Comparison of ENCODE assay signal across 18 cellular contexts in genomic region chr17:77697480-77698400, GRCh38.
DNase-seq lines count a peak whose midpoint lies in the region; ATAC-seq and TF ChIP-seq lines count a peak whose summit lies in the region.
"Had no signal": no experiment of that assay in that cellular context is flagged by ENCODE, and none has a peak within 500 bp of the region (broad histone marks: within the 10 kb centered on the region; RNA-seq: fewer than 3 reads in every experiment).

No MANE protein-coding gene starts in this region.

- no peak for ATAC-seq in HG03095 (IDR thresholded peaks at IDR 0.05; ENCODE audit: unreplicated experiment)
- no peak for ATAC-seq in GM21529 (IDR thresholded peaks at IDR 0.05; ENCODE audit: unreplicated experiment)

- no peaks in the 10 kb centered on the region for H4K20me1 ChIP-seq in BLaER1
- H4K20me1 ChIP-seq in GM23248 (ENCODE audit: insufficient read depth), result no peaks in the 10 kb centered on the region

- H3K9me3 ChIP-seq in BLaER1 (peaks cover 22% of the 10 kb centered on the region), GM23248 (ENCODE audit: low read depth) (no peaks in the 10 kb centered on the region), colonic mucosa (no peaks in the 10 kb centered on the region)

- intact Hi-C loops in colonic mucosa (cut with DNase I), result no loop called here

- H3K4me1 ChIP-seq in BLaER1 (peaks cover 83% of the 10 kb centered on the region), GM23248 (ENCODE audit: insufficient read depth) (no peaks in the 10 kb centered on the region), colonic mucosa (no peaks in the 10 kb centered on the region)

- no peak overlapping the region for H2AFZ ChIP-seq in GM23248

- no peaks in the 10 kb centered on the region for H3K9me3 Mint-ChIP-seq in neural crest cell

- H3K9me2 ChIP-seq in GM23248 (ENCODE audit: insufficient read depth), result no peaks in the 10 kb centered on the region

- no peak overlapping the region for H3K4me3 Mint-ChIP-seq in neural crest cell
- H3K4me3 Mint-ChIP-seq: B cell; CD8-positive, alpha-beta memory T cell had no signal

- peaks cover 30% of the 10 kb centered on the region for H3K27me3 ChIP-seq in BLaER1
- H3K27me3 ChIP-seq in GM23248 (replicated peaks; ENCODE audit: insufficient read depth), result peaks cover 52% of the 10 kb centered on the region
- H3K27me3 ChIP-seq in colonic mucosa, result peaks cover 13% of the 10 kb centered on the region

- in situ Hi-C loops in GM13977 (cut with MboI; ENCODE audit: low pct_unique_long_range_greater_than_20kb, low sequenced_read_pairs, unreplicated experiment) (no loop called here), GM23248 (cut with MboI) (no loop called here)

- 67 to 68% methylated on average over 16 of the region's 16 CpGs for WGBS in GM23248 (ENCODE audit: low coverage in 1 of 2, low lambda C conversion rate in 2 of 2, missing lambda C conversion rate in 2 of 2), 2 experiments

- H3K27ac ChIP-seq in BLaER1 (no peak overlapping the region), coronary artery (no peak overlapping the region), GM23248 (no peak overlapping the region), colonic mucosa (no peak overlapping the region)

- H3K27ac Mint-ChIP-seq in neural crest cell (ENCODE audit: unreplicated experiment), result peak overlapping the region; percentile 48
- H3K27ac Mint-ChIP-seq: B cell had no signal

- DNase-seq in GM13977 (ENCODE audit: low spot score) (peak; percentile 9), coronary artery (ENCODE audit: low spot score) (peak; percentile 62), neural crest cell (ENCODE audit: low read depth, low spot score) (no peak), GM23248 (no peak), colonic mucosa (no peak)
- DNase-seq: CD8-positive, alpha-beta memory T cell; DND-41; GDM1; HCEC 1CT; MV-4-11; NCI-H1436; NCI-H2081; SHP77 treated with DMSO at 0.1 percent for 48 hours had no signal

- no peak for TF ChIP-seq CTCF in GM13977 (IDR thresholded peaks at IDR 0.05; ENCODE audit: extremely low read depth, insufficient read depth, missing control alignments)
- no peak for TF ChIP-seq CTCF in coronary artery (IDR thresholded peaks at IDR 0.05)
- no peak for TF ChIP-seq CTCF in neural crest cell (conservative IDR thresholded peaks at IDR 0.05)
- no peak for TF ChIP-seq CTCF in colonic mucosa (IDR thresholded peaks at IDR 0.05)

- peak overlapping the region; percentile 93 for H3K4me2 ChIP-seq in BLaER1
- no peak overlapping the region for H3K4me2 ChIP-seq in GM23248 (ENCODE audit: unreplicated experiment)

- H3K9ac ChIP-seq in BLaER1 (no peak overlapping the region), GM23248 (no peak overlapping the region), colonic mucosa (ENCODE audit: low read depth in 2 of 2, low read length in 2 of 2) (no peak overlapping the region)

- H3K4me1 Mint-ChIP-seq in neural crest cell, result peaks cover 17% of the 10 kb centered on the region
- H3K4me1 Mint-ChIP-seq: B cell, IgD-negative memory B cell had no signal

- no peaks in the 10 kb centered on the region for H3F3A ChIP-seq in GM23248 (ENCODE audit: insufficient read depth)

- no peaks in the 10 kb centered on the region for H3K79me2 ChIP-seq in GM23248 (ENCODE audit: insufficient read depth)

- H3K4me3 ChIP-seq in BLaER1, result no peak overlapping the region
- H3K4me3 ChIP-seq in coronary artery, result no peak overlapping the region
- no peak overlapping the region for H3K4me3 ChIP-seq in GM23248
- no peak overlapping the region for H3K4me3 ChIP-seq in colonic mucosa

- H3K36me3 ChIP-seq in BLaER1 (no peaks in the 10 kb centered on the region), GM23248 (ENCODE audit: low read depth) (no peaks in the 10 kb centered on the region), colonic mucosa (no peaks in the 10 kb centered on the region)

- peaks cover 92% of the 10 kb centered on the region for H3K27me3 Mint-ChIP-seq in neural crest cell (ENCODE audit: low read depth)

- H3K36me3 Mint-ChIP-seq in neural crest cell (ENCODE audit: low read depth), result no peaks in the 10 kb centered on the region
- H3K36me3 Mint-ChIP-seq: IgD-negative memory B cell had no signal

Comparison
In these comparisons a context has a peak if more than half of its experiments do, and no peak if none do; other contexts are left out.
1. DNase-seq: peak in GM13977 (single experiment) and coronary artery (single experiment); none in neural crest cell (single experiment), GM23248 (single experiment) and colonic mucosa (single experiment).